ENCODE assay signal across 8 cellular contexts in genomic region chr2:111209045-111209514, GRCh38.
DNase-seq lines count a peak whose midpoint lies in the region; ATAC-seq and TF ChIP-seq lines count a peak whose summit lies in the region.

No MANE protein-coding gene starts in this region.

- in situ Hi-C loops in astrocyte of the spinal cord (cut with HindIII; ENCODE audit: low sequenced_read_pairs): no loop called here

- H3K27me3 Mint-ChIP-seq in glutamatergic neuron (ENCODE audit: unreplicated experiment): peaks cover 3% of the 10 kb centered on the region

- ATAC-seq in GM21360 (IDR thresholded peaks at IDR 0.05; ENCODE audit: unreplicated experiment) (peak; percentile 93), HG03520 (IDR thresholded peaks at IDR 0.05; ENCODE audit: unreplicated experiment) (peak; percentile 92), right lobe of liver (no peak)

- no peak for TF ChIP-seq POLR2A in right lobe of liver (IDR thresholded peaks at IDR 0.05)

- no peak for TF ChIP-seq CTCF in astrocyte of the spinal cord (IDR thresholded peaks at IDR 0.05; ENCODE audit: low read depth, low read length)
- no peak for TF ChIP-seq CTCF in glutamatergic neuron (IDR thresholded peaks at IDR 0.05; ENCODE audit: partially characterized antibody, unreplicated experiment)
- TF ChIP-seq CTCF in right lobe of liver (IDR thresholded peaks at IDR 0.05): no peak

- no peaks in the 10 kb centered on the region for H3K27me3 ChIP-seq in right lobe of liver

- no peak overlapping the region for H3K27ac Mint-ChIP-seq in glutamatergic neuron (ENCODE audit: unreplicated experiment)

- intact Hi-C loops in right lobe of liver (cut with DNase I): no loop called here

- no peaks in the 10 kb centered on the region for H3K36me3 ChIP-seq in right lobe of liver

- H3K4me3 Mint-ChIP-seq in glutamatergic neuron (ENCODE audit: unreplicated experiment): no peak overlapping the region

- no peak overlapping the region for H3K27ac ChIP-seq in right lobe of liver

- DNase-seq in EL (peak; percentile 65), astrocyte of the spinal cord (ENCODE audit: low read depth, low spot score) (peak; percentile 87), NCI-H2107 (lab: John Stamatoyannopoulos, UW) (no peak), glutamatergic neuron (no peak), right lobe of liver (no peak)
- DNase-seq in activated CD8-positive, alpha-beta memory T cell treated with anti-CD3 and anti-CD28 coated beads, Interleukin-2, amount 50 U/mL, for 4 hours: no peak

- H3K4me1 Mint-ChIP-seq in glutamatergic neuron (ENCODE audit: low read depth, unreplicated experiment): no peaks in the 10 kb centered on the region

- H3K9me3 ChIP-seq in right lobe of liver: peaks cover 0 to 5% (median under 1%) of the 10 kb centered on the region in 4 donors

- no peak overlapping the region for H3K4me3 ChIP-seq in astrocyte of the spinal cord (ENCODE audit: low read depth, low read length)
- H3K4me3 ChIP-seq in right lobe of liver: no peak overlapping the region

- H3K9me3 Mint-ChIP-seq in glutamatergic neuron (ENCODE audit: unreplicated experiment): peaks cover 2% of the 10 kb centered on the region

- no peaks in the 10 kb centered on the region for H3K4me1 ChIP-seq in right lobe of liver

- WGBS in right lobe of liver (ENCODE audit: insufficient coverage, low coverage, low lambda C conversion rate, missing lambda C conversion rate): 86% methylated on average over 1 of the region's 1 CpG

- peaks cover 3% of the 10 kb centered on the region for H3K36me3 Mint-ChIP-seq in glutamatergic neuron (ENCODE audit: unreplicated experiment)

Comparison
In these comparisons a context has a peak if more than half of its experiments do, and no peak if none do; other contexts are left out.
1. DNase-seq: peak in EL (single experiment) and astrocyte of the spinal cord (single experiment); none in NCI-H2107 (single experiment), glutamatergic neuron (single experiment), right lobe of liver (0 of 3) and activated CD8-positive, alpha-beta memory T cell treated with anti-CD3 and anti-CD28 coated beads, Interleukin-2, amount 50 U/mL, for 4 hours (single experiment).
2. ATAC-seq: peak in GM21360 (single experiment) and HG03520 (single experiment); none in right lobe of liver (0 of 4).